Comparison of ENCODE assay signal across 1 cellular context in genomic region chr10:99784731-99785441, GRCh38.
TF ChIP-seq lines count a peak whose summit lies in the region.

No MANE protein-coding gene starts in this region.

TF ChIP-seq in IMR-90, 13 proteins besides CTCF, POLR2A, EP300 and RAD21 (continued from another document):
- TF ChIP-seq ELK1 (IDR thresholded peaks at IDR 0.05; ENCODE audit: borderline replicate concordance, low read depth, low read length) (no peak), RCOR1 (IDR thresholded peaks at IDR 0.05; ENCODE audit: insufficient replicate concordance, low read length) (no peak)
